Comparison of ENCODE assay signal across 23 cellular contexts in the genomic region with DNA sequence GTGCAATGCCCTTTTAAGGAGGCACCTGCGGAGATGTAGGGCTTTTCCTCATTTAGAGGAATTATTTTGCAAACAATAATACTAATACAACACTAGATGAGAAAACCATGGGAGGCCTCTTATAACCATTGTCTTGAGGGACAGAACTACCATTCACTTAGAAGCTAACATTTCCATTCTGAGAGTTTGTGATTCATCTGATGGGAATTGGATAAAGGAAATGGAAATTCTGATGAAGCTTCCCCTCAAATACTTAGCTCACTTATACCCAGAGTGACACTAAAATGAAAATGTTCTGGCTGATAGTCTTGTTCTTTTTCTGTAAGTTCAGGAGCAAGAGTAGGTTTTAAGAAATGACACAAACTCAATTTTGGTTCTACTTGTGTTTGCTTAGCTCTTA.
DNase-seq lines count a peak whose midpoint lies in the region; ATAC-seq and TF ChIP-seq lines count a peak whose summit lies in the region.
"Had no signal": no experiment of that assay in that cellular context is flagged by ENCODE, and none has a peak within 500 bp of the region (broad histone marks: within the 10 kb centered on the region; RNA-seq: fewer than 3 reads in every experiment).

No MANE protein-coding gene starts in this region.

- no peaks in the 10 kb centered on the region for H3K36me3 Mint-ChIP-seq in WTC11
- H3K36me3 Mint-ChIP-seq: activated CD4-positive, alpha-beta memory T cell treated with anti-CD3 and anti-CD28 coated beads for 36 hours had no signal

- H3K9me3 ChIP-seq in HUES48 (ENCODE audit: control insufficient read depth, insufficient read depth, low read length): no peaks in the 10 kb centered on the region
- H3K9me3 ChIP-seq in RWPE2 (ENCODE audit: severe bottlenecking): no peaks in the 10 kb centered on the region
- H3K9me3 ChIP-seq: adrenal gland, left lung, mucosa of descending colon, Peyer's patch, upper lobe of left lung had no signal

- H3K27me3 Mint-ChIP-seq in WTC11 (ENCODE audit: low read depth): no peaks in the 10 kb centered on the region; the same call in 1 of the 2 replicates
- H3K27me3 Mint-ChIP-seq: activated CD4-positive, alpha-beta memory T cell treated with anti-CD3 and anti-CD28 coated beads for 36 hours had no signal

- H3K27ac ChIP-seq in HUES48 (ENCODE audit: low read depth, low read length) (peak overlapping the region; percentile 40), RWPE2 (ENCODE audit: poor library complexity, severe bottlenecking) (no peak overlapping the region)
- H3K27ac ChIP-seq: adrenal gland, left lung, Peyer's patch, SK-N-MC, upper lobe of left lung had no signal

- H3K27ac Mint-ChIP-seq in WTC11: no peak overlapping the region
- H3K27ac Mint-ChIP-seq: activated CD4-positive, alpha-beta memory T cell treated with anti-CD3 and anti-CD28 coated beads for 36 hours had no signal

- H3K4me3 Mint-ChIP-seq in WTC11: no peak overlapping the region
- H3K4me3 Mint-ChIP-seq: activated CD4-positive, alpha-beta memory T cell treated with anti-CD3 and anti-CD28 coated beads for 36 hours; neural crest cell had no signal

- H3K27me3 ChIP-seq in HUES48 (ENCODE audit: control insufficient read depth, insufficient read depth, low read length) (no peaks in the 10 kb centered on the region), RWPE2 (ENCODE audit: insufficient read depth, poor library complexity, severe bottlenecking) (no peaks in the 10 kb centered on the region)
- H3K27me3 ChIP-seq: adrenal gland, left lung, Peyer's patch, upper lobe of left lung had no signal

- ATAC-seq in RWPE2 (ENCODE audit: low read depth) (peak; percentile 67; the same call in 1 of the 3 replicates), HG03432 (IDR thresholded peaks at IDR 0.05; ENCODE audit: unreplicated experiment) (no peak), WTC11 (no peak)
- ATAC-seq: esophagus mucosa, left lung, mucosa of descending colon had no signal

- no peak overlapping the region for H3K4me3 ChIP-seq in HUES48 (ENCODE audit: low read depth, low read length)
- H3K4me3 ChIP-seq in RWPE2 (ENCODE audit: severe bottlenecking): no peak overlapping the region
- H3K4me3 ChIP-seq in fibroblast of the aortic adventitia (ENCODE audit: low read depth, low read length): no peak overlapping the region
- H3K4me3 ChIP-seq: adrenal gland, left lung, mucosa of descending colon, Peyer's patch, SK-N-MC, upper lobe of left lung had no signal

- POLR2A ChIA-PET in WTC11 (lab: Charles Lee): no interaction called here

- H3K36me3 ChIP-seq in HUES48 (ENCODE audit: control insufficient read depth, insufficient read depth, low read length): no peaks in the 10 kb centered on the region
- no peaks in the 10 kb centered on the region for H3K36me3 ChIP-seq in RWPE2 (ENCODE audit: low read depth)
- H3K36me3 ChIP-seq: adrenal gland, left lung, Peyer's patch, upper lobe of left lung had no signal

- peaks cover 26% of the 10 kb centered on the region for H3K4me1 ChIP-seq in HUES48 (ENCODE audit: control insufficient read depth, insufficient read depth, low read length)
- no peaks in the 10 kb centered on the region for H3K4me1 ChIP-seq in RWPE2 (ENCODE audit: insufficient read depth, poor library complexity, severe bottlenecking)
- H3K4me1 ChIP-seq: adrenal gland, left lung, upper lobe of left lung had no signal

- no peak overlapping the region for H3K9ac ChIP-seq in HUES48 (ENCODE audit: low read depth, low read length)

- CTCF ChIA-PET in WTC11 (lab: Charles Lee): interaction anchor here (0.8 to 1.7 kb wide), 3 partner anchors 14 to 60 kb away, joined by 3 to 4 read pairs (median 3); no protein-coding TSS in a partner anchor

- TF ChIP-seq CTCF in RWPE2 (IDR thresholded peaks at IDR 0.05; ENCODE audit: poor library complexity, severe bottlenecking) (no peak), fibroblast of the aortic adventitia (IDR thresholded peaks at IDR 0.05; ENCODE audit: insufficient read depth, low read length) (no peak), WTC11 (IDR thresholded peaks at IDR 0.05) (no peak)

- peaks cover 23% of the 10 kb centered on the region for H3K4me1 Mint-ChIP-seq in WTC11

- H3K9me3 Mint-ChIP-seq in WTC11: no peaks in the 10 kb centered on the region
- H3K9me3 Mint-ChIP-seq: activated CD4-positive, alpha-beta memory T cell treated with anti-CD3 and anti-CD28 coated beads for 36 hours; neural crest cell had no signal

- DNase-seq in RWPE2 (ENCODE audit: low spot score) (no peak), fibroblast of the aortic adventitia (ENCODE audit: low read depth) (peak; percentile 18), NCI-H345 (lab: John Stamatoyannopoulos, UW) (no peak), WTC11 (ENCODE audit: low spot score) (no peak), amygdala (lab: John Stamatoyannopoulos, UW) (no peak)
- DNase-seq: activated CD4-positive, alpha-beta memory T cell treated with anti-CD3 and anti-CD28 coated beads for 36 hours; activated CD4-positive, CD25-positive, alpha-beta regulatory T cell; activated effector memory CD4-positive, alpha-beta T cell treated with anti-CD3 and anti-CD28 coated beads, Interleukin-2, amount 50 U/mL, for 16 hours; adrenal gland; central memory CD4-positive, alpha-beta T cell; H7; Kasumi-1; left lung; mucosa of descending colon; NCI-H1105 treated with DMSO at 0.1 percent for 48 hours; Peyer's patch; T-helper 9 cell; upper lobe of left lung had no signal

TF ChIP-seq in WTC11, 78 proteins besides CTCF, POLR2A, EP300 and RAD21:
- TF ChIP-seq MXD4 (CRISPR knock-in tag; IDR thresholded peaks at IDR 0.05; ENCODE audit: borderline replicate concordance): no peak
- no peak for TF ChIP-seq NFE2L1 (CRISPR knock-in tag; IDR thresholded peaks at IDR 0.05)
- no peak for TF ChIP-seq FOXK1 (CRISPR knock-in tag; IDR thresholded peaks at IDR 0.05)
- no peak for TF ChIP-seq ZNF416 (CRISPR knock-in tag; IDR thresholded peaks at IDR 0.05)
- TF ChIP-seq, protein P1, sequence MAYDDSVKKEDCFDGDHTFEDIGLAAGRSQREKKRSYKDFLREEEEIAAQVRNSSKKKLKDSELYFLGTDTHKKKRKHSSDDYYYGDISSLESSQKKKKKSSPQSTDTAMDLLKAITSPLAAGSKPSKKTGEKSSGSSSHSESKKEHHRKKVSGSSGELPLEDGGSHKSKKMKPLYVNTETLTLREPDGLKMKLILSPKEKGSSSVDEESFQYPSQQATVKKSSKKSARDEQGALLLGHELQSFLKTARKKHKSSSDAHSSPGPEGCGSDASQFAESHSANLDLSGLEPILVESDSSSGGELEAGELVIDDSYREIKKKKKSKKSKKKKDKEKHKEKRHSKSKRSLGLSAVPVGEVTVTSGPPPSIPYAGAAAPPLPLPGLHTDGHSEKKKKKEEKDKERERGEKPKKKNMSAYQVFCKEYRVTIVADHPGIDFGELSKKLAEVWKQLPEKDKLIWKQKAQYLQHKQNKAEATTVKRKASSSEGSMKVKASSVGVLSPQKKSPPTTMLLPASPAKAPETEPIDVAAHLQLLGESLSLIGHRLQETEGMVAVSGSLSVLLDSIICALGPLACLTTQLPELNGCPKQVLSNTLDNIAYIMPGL (CRISPR knock-in tag; IDR thresholded peaks at IDR 0.05): no peak
- TF ChIP-seq SMAD4 (CRISPR knock-in tag; IDR thresholded peaks at IDR 0.05): no peak
- no peak for TF ChIP-seq IRF2 (CRISPR knock-in tag; IDR thresholded peaks at IDR 0.05; ENCODE audit: borderline replicate concordance, low read depth)
- no peak for TF ChIP-seq ESRRA (CRISPR knock-in tag; IDR thresholded peaks at IDR 0.05; ENCODE audit: borderline replicate concordance)
- TF ChIP-seq, protein P2, sequence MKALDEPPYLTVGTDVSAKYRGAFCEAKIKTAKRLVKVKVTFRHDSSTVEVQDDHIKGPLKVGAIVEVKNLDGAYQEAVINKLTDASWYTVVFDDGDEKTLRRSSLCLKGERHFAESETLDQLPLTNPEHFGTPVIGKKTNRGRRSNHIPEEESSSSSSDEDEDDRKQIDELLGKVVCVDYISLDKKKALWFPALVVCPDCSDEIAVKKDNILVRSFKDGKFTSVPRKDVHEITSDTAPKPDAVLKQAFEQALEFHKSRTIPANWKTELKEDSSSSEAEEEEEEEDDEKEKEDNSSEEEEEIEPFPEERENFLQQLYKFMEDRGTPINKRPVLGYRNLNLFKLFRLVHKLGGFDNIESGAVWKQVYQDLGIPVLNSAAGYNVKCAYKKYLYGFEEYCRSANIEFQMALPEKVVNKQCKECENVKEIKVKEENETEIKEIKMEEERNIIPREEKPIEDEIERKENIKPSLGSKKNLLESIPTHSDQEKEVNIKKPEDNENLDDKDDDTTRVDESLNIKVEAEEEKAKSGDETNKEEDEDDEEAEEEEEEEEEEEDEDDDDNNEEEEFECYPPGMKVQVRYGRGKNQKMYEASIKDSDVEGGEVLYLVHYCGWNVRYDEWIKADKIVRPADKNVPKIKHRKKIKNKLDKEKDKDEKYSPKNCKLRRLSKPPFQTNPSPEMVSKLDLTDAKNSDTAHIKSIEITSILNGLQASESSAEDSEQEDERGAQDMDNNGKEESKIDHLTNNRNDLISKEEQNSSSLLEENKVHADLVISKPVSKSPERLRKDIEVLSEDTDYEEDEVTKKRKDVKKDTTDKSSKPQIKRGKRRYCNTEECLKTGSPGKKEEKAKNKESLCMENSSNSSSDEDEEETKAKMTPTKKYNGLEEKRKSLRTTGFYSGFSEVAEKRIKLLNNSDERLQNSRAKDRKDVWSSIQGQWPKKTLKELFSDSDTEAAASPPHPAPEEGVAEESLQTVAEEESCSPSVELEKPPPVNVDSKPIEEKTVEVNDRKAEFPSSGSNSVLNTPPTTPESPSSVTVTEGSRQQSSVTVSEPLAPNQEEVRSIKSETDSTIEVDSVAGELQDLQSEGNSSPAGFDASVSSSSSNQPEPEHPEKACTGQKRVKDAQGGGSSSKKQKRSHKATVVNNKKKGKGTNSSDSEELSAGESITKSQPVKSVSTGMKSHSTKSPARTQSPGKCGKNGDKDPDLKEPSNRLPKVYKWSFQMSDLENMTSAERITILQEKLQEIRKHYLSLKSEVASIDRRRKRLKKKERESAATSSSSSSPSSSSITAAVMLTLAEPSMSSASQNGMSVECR (CRISPR knock-in tag; IDR thresholded peaks at IDR 0.05; ENCODE audit: borderline replicate concordance): no peak
- TF ChIP-seq ZNF219 (CRISPR knock-in tag; IDR thresholded peaks at IDR 0.05; ENCODE audit: borderline replicate concordance): no peak
- TF ChIP-seq EMX1 (CRISPR knock-in tag; IDR thresholded peaks at IDR 0.05): no peak
- TF ChIP-seq ZNF232 (CRISPR knock-in tag; IDR thresholded peaks at IDR 0.05): no peak
- no peak for TF ChIP-seq CBFB (CRISPR knock-in tag; IDR thresholded peaks at IDR 0.05; ENCODE audit: low read depth)
